Comparison of ENCODE assay signal across 9 cellular contexts in the genomic region with DNA sequence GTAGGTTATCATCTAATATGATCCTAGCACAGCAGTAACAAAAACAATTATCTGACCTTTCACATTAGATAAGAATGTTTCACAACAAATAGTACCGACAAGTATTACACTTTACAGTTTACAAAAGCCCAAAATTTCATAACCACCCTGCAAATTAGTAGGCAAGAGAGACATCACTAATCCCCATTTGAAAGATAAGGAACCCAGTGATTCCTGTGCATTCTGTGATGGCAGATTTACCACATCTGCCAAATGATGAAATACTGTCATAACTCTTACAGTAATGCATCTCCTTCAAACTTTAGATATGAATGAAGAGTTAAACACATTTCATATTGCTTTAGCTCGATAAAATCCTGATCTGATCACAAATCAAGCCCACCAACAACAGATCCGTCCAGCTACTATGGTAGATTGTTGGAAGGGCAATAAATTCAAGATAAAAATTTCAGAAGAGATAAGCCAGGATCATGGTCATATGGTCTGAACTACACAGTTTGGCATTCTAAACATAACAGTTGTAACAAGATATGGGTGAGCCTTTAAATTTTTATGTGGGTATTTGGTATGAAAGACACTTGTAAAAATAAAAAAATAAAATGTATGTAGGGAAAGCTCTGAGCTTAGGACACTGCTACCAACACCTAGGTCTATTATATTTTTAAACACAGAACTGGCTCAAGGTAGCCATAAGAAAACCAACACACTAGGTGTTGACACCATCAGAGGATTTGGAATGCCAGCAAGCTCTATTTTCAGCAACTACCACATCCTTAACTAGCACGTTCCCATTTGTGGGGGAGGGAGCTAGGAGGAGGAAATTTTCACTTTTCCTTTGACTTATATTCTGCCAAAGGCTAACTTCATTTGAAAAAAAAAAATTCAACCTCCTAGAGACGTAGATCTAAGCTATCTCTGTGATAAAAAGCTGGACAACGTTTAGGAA. TPM values are rescaled to one million over a fixed set of nuclear protein-coding genes. Genes with fewer than 3 reads are reported as not detected.
DNase-seq lines count a peak whose midpoint lies in the region; ATAC-seq and TF ChIP-seq lines count a peak whose summit lies in the region.
"Had no signal": no experiment of that assay in that cellular context is flagged by ENCODE, and none has a peak within 500 bp of the region (broad histone marks: within the 10 kb centered on the region; RNA-seq: fewer than 3 reads in every experiment).

No MANE protein-coding gene starts in this region.

- H3K27me3 Mint-ChIP-seq in activated CD4-positive, alpha-beta T cell treated with anti-CD3 and anti-CD28 coated beads for 36 hours, result no peaks in the 10 kb centered on the region
- H3K27me3 Mint-ChIP-seq in activated T-helper 17 cell treated with anti-CD3 and anti-CD28 coated beads, Interleukin-2, amount 50 U/mL, for 72 hours, result no peaks in the 10 kb centered on the region
- H3K27me3 Mint-ChIP-seq in immature natural killer cell (ENCODE audit: low read depth in 3 of 3) (no peaks in the 10 kb centered on the region), neural progenitor cell (ENCODE audit: insufficient read depth, low read depth) (peaks cover 3% of the 10 kb centered on the region)

- H3F3A ChIP-seq in neural progenitor cell (ENCODE audit: low read depth), result peaks cover 25% of the 10 kb centered on the region

- no peaks in the 10 kb centered on the region for H3K9me3 ChIP-seq in thoracic aorta
- H3K9me3 ChIP-seq in neural progenitor cell (ENCODE audit: low read depth), result no peaks in the 10 kb centered on the region

- H3K36me3 Mint-ChIP-seq in activated CD4-positive, alpha-beta T cell treated with anti-CD3 and anti-CD28 coated beads for 36 hours (ENCODE audit: low read depth), result peaks cover 27% of the 10 kb centered on the region
- H3K36me3 Mint-ChIP-seq in activated T-helper 17 cell treated with anti-CD3 and anti-CD28 coated beads, Interleukin-2, amount 50 U/mL, for 72 hours (ENCODE audit: low read depth), result peaks cover 82% of the 10 kb centered on the region
- H3K36me3 Mint-ChIP-seq in immature natural killer cell (no peaks in the 10 kb centered on the region), neural progenitor cell (peaks cover 32% of the 10 kb centered on the region)

- ATAC-seq in activated CD4-positive, alpha-beta T cell treated with anti-CD3 and anti-CD28 coated beads for 36 hours, result peak; percentile 40
- ATAC-seq in activated T-helper 17 cell treated with anti-CD3 and anti-CD28 coated beads, Interleukin-2, amount 50 U/mL, for 72 hours (replicated peaks), result peak; percentile 21
- ATAC-seq in thoracic aorta (ENCODE audit: insufficient number of reproducible peaks, low FRiP score, low read depth) (no peak), HG03378 (IDR thresholded peaks at IDR 0.05; ENCODE audit: unreplicated experiment) (no peak), foreskin keratinocyte (no peak)

- H3K79me2 ChIP-seq in neural progenitor cell (ENCODE audit: low read depth), result peaks cover 100% of the 10 kb centered on the region

- H3K27ac ChIP-seq in thoracic aorta, result peak overlapping the region; percentile 52 to 72
- no peak overlapping the region for H3K27ac ChIP-seq in foreskin keratinocyte
- H3K27ac ChIP-seq in neural progenitor cell, result no peak overlapping the region

- H3K4me1 ChIP-seq in thoracic aorta (ENCODE audit: control insufficient read depth in 1 of 2, low read depth in 2 of 2), result peaks cover 72 to 94% of the 10 kb centered on the region in 2 donors
- peaks cover 49% of the 10 kb centered on the region for H3K4me1 ChIP-seq in foreskin keratinocyte
- peaks cover 21% of the 10 kb centered on the region for H3K4me1 ChIP-seq in neural progenitor cell

- H4K20me1 ChIP-seq in neural progenitor cell (ENCODE audit: low read depth), result peaks cover 100% of the 10 kb centered on the region

- H3K4me3 ChIP-seq in thoracic aorta (peak overlapping the region; percentile 43), neural progenitor cell (no peak overlapping the region)

- POLR2A ChIA-PET in activated CD4-positive, alpha-beta T cell treated with anti-CD3 and anti-CD28 coated beads for 36 hours (lab: Charles Lee), result interaction anchor here (0.5 to 2.0 kb wide), 7 partner anchors 8 to 97 kb away, joined by 3 to 9 read pairs (median 4); partner anchors contain the start of gene YWHAE

- DNase-seq in activated CD4-positive, alpha-beta T cell treated with anti-CD3 and anti-CD28 coated beads for 36 hours, result no peak
- no peak for DNase-seq in activated CD4-positive, alpha-beta T cell treated with anti-CD3 and anti-CD28 coated beads, Interleukin-2, amount 50 U/mL, for 48 hours
- DNase-seq in immature natural killer cell, result no peak
- DNase-seq in thoracic aorta (ENCODE audit: low spot score), result no peak
- no peak for DNase-seq in foreskin keratinocyte
- DNase-seq in neural progenitor cell (ENCODE audit: low spot score), result no peak
- DNase-seq: ACHN had no signal

- no peak overlapping the region for H3K4me2 ChIP-seq in neural progenitor cell

- no peaks in the 10 kb centered on the region for H3K9me3 Mint-ChIP-seq in activated CD4-positive, alpha-beta T cell treated with anti-CD3 and anti-CD28 coated beads for 36 hours (ENCODE audit: low read depth)
- H3K9me3 Mint-ChIP-seq in activated T-helper 17 cell treated with anti-CD3 and anti-CD28 coated beads, Interleukin-2, amount 50 U/mL, for 72 hours, result no peaks in the 10 kb centered on the region
- no peaks in the 10 kb centered on the region for H3K9me3 Mint-ChIP-seq in immature natural killer cell
- H3K9me3 Mint-ChIP-seq in neural progenitor cell, result peaks cover 3% of the 10 kb centered on the region

- peak overlapping the region; percentile 87 for H3K27ac Mint-ChIP-seq in activated CD4-positive, alpha-beta T cell treated with anti-CD3 and anti-CD28 coated beads for 36 hours
- peak overlapping the region; percentile 48 for H3K27ac Mint-ChIP-seq in activated T-helper 17 cell treated with anti-CD3 and anti-CD28 coated beads, Interleukin-2, amount 50 U/mL, for 72 hours
- H3K27ac Mint-ChIP-seq in immature natural killer cell (peak overlapping the region; percentile 23 to 82 (median 32)), neural progenitor cell (no peak overlapping the region)

- peak overlapping the region; percentile 9 for H3K4me3 Mint-ChIP-seq in activated CD4-positive, alpha-beta T cell treated with anti-CD3 and anti-CD28 coated beads for 36 hours
- peak overlapping the region; percentile 48 for H3K4me3 Mint-ChIP-seq in activated T-helper 17 cell treated with anti-CD3 and anti-CD28 coated beads, Interleukin-2, amount 50 U/mL, for 72 hours
- peak overlapping the region; percentile 18 to 47 (median 37) for H3K4me3 Mint-ChIP-seq in immature natural killer cell
- H3K4me3 Mint-ChIP-seq in neural progenitor cell, result no peak overlapping the region

- TF ChIP-seq CTCF in thoracic aorta (IDR thresholded peaks at IDR 0.05), result no peak
- no peak for TF ChIP-seq CTCF in foreskin keratinocyte (conservative IDR thresholded peaks at IDR 0.05)
- no peak for TF ChIP-seq CTCF in neural progenitor cell (IDR thresholded peaks at IDR 0.05)

- no peak overlapping the region for H2AFZ ChIP-seq in neural progenitor cell (replicated peaks)

- no peaks in the 10 kb centered on the region for H3K27me3 ChIP-seq in thoracic aorta (replicated peaks; ENCODE audit: insufficient read depth)
- H3K27me3 ChIP-seq in foreskin keratinocyte, result no peaks in the 10 kb centered on the region
- H3K27me3 ChIP-seq in neural progenitor cell, result no peaks in the 10 kb centered on the region

- CTCF ChIA-PET in activated CD4-positive, alpha-beta T cell treated with anti-CD3 and anti-CD28 coated beads for 36 hours (lab: Charles Lee), result interaction anchor here (0.6 to 5.5 kb wide), 9 partner anchors 11 to 125 kb away, joined by 3 to 68 read pairs (median 3); partner anchors contain the start of gene INPP5K

- no peaks in the 10 kb centered on the region for H3K36me3 ChIP-seq in thoracic aorta
- H3K36me3 ChIP-seq in neural progenitor cell, result no peaks in the 10 kb centered on the region

- no peak overlapping the region for H3K9ac ChIP-seq in neural progenitor cell

- peaks cover 81% of the 10 kb centered on the region for H3K4me1 Mint-ChIP-seq in activated CD4-positive, alpha-beta T cell treated with anti-CD3 and anti-CD28 coated beads for 36 hours
- peaks cover 22% of the 10 kb centered on the region for H3K4me1 Mint-ChIP-seq in activated T-helper 17 cell treated with anti-CD3 and anti-CD28 coated beads, Interleukin-2, amount 50 U/mL, for 72 hours
- peaks cover 84 to 85% of the 10 kb centered on the region in 2 donors for H3K4me1 Mint-ChIP-seq in immature natural killer cell
- peaks cover 24% of the 10 kb centered on the region for H3K4me1 Mint-ChIP-seq in neural progenitor cell

- intact Hi-C loops in activated CD4-positive, alpha-beta T cell treated with anti-CD3 and anti-CD28 coated beads for 36 hours (cut with DNase I, micrococcal nuclease), result no loop called here

RNA-seq across cellular contexts. Expression of gene YWHAE, which starts 9.3 kb away (rescaled TPM):
- total RNA-seq in activated CD4-positive, alpha-beta T cell treated with anti-CD3 and anti-CD28 coated beads for 36 hours, result 100 to 1,000 TPM; 520 to 553 TPM
- total RNA-seq in activated T-helper 17 cell treated with anti-CD3 and anti-CD28 coated beads, Interleukin-2, amount 50 U/mL, for 72 hours, result 100 to 1,000 TPM; 247 to 515 TPM
- polyA plus RNA-seq in immature natural killer cell (10 to 100 TPM; 45.9 to 53.5 (median 48.4) TPM), foreskin keratinocyte (540 and 664 TPM in 2 replicates)
- total RNA-seq in thoracic aorta (100 to 1,000 TPM; 178 to 593 TPM), foreskin keratinocyte (582 and 629 TPM in 2 replicates), neural progenitor cell (ENCODE audit: low replicate concordance) (1,602 and 2,181 TPM in 2 replicates)

Comparison
In these comparisons a context has a peak if more than half of its experiments do, and no peak if none do; other contexts are left out.
1. ATAC-seq: peak in activated CD4-positive, alpha-beta T cell treated with anti-CD3 and anti-CD28 coated beads for 36 hours (single experiment) and activated T-helper 17 cell treated with anti-CD3 and anti-CD28 coated beads, Interleukin-2, amount 50 U/mL, for 72 hours (single experiment); none in thoracic aorta (single experiment), HG03378 (single experiment) and foreskin keratinocyte (single experiment).
2. H3K27ac ChIP-seq: peak in thoracic aorta (2 of 2); none in foreskin keratinocyte (single experiment) and neural progenitor cell (single experiment).